Comparison of ENCODE assay signal across 1 cellular context in the genomic region with DNA sequence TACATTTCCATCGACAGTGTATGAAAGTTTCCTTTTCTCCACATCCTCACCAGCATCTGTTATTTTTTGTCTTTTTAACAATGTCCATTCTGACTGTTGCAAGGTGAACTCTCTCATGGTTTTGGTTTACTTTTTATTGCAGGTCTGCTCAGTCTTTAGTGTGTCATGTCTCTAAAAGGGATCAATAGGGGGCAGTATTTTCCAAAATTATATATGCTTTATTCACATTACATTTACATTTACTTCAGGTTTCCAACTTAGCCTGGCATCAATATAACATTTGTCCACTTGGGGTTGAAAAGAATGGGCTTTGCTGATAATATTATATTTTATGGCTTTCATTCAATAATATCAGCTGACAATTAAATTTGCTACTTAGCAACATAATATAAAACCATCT.
TF ChIP-seq lines count a peak whose summit lies in the region.

No MANE protein-coding gene starts in this region.

TF ChIP-seq in SK-N-SH treated with all-trans-retinoic acid at 6 μM for 48 hours, 23 proteins besides CTCF, POLR2A, EP300 and RAD21 (continued from another document):
- TF ChIP-seq CSDC2 (CRISPR knock-in tag; IDR thresholded peaks at IDR 0.05) (no peak), ESRRG (CRISPR knock-in tag; IDR thresholded peaks at IDR 0.05) (no peak), SNAI2 (CRISPR knock-in tag; IDR thresholded peaks at IDR 0.05) (no peak), OSR1 (CRISPR knock-in tag; IDR thresholded peaks at IDR 0.05) (no peak), ZNF70 (CRISPR knock-in tag; IDR thresholded peaks at IDR 0.05) (no peak), TCF4 (CRISPR knock-in tag; IDR thresholded peaks at IDR 0.05; ENCODE audit: borderline replicate concordance) (no peak), BACH2 (CRISPR knock-in tag; IDR thresholded peaks at IDR 0.05; ENCODE audit: borderline replicate concordance) (no peak), GLIS3 (CRISPR knock-in tag; IDR thresholded peaks at IDR 0.05) (no peak), RARB (CRISPR knock-in tag; IDR thresholded peaks at IDR 0.05) (no peak), ZFP3 (CRISPR knock-in tag; IDR thresholded peaks at IDR 0.05) (no peak), ZNF8 (CRISPR knock-in tag; IDR thresholded peaks at IDR 0.05) (no peak), TOX (CRISPR knock-in tag; IDR thresholded peaks at IDR 0.05; ENCODE audit: borderline replicate concordance) (no peak)
- TF ChIP-seq, protein P1, sequence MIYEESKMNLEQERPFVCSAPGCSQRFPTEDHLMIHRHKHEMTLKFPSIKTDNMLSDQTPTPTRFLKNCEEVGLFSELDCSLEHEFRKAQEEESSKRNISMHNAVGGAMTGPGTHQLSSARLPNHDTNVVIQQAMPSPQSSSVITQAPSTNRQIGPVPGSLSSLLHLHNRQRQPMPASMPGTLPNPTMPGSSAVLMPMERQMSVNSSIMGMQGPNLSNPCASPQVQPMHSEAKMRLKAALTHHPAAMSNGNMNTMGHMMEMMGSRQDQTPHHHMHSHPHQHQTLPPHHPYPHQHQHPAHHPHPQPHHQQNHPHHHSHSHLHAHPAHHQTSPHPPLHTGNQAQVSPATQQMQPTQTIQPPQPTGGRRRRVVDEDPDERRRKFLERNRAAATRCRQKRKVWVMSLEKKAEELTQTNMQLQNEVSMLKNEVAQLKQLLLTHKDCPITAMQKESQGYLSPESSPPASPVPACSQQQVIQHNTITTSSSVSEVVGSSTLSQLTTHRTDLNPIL (CRISPR knock-in tag; IDR thresholded peaks at IDR 0.05; ENCODE audit: low read depth), result no peak
- TF ChIP-seq, protein P2, sequence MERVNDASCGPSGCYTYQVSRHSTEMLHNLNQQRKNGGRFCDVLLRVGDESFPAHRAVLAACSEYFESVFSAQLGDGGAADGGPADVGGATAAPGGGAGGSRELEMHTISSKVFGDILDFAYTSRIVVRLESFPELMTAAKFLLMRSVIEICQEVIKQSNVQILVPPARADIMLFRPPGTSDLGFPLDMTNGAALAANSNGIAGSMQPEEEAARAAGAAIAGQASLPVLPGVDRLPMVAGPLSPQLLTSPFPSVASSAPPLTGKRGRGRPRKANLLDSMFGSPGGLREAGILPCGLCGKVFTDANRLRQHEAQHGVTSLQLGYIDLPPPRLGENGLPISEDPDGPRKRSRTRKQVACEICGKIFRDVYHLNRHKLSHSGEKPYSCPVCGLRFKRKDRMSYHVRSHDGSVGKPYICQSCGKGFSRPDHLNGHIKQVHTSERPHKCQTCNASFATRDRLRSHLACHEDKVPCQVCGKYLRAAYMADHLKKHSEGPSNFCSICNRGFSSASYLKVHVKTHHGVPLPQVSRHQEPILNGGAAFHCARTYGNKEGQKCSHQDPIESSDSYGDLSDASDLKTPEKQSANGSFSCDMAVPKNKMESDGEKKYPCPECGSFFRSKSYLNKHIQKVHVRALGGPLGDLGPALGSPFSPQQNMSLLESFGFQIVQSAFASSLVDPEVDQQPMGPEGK (CRISPR knock-in tag; IDR thresholded peaks at IDR 0.05; ENCODE audit: borderline replicate concordance), result no peak
- TF ChIP-seq, protein P3, sequence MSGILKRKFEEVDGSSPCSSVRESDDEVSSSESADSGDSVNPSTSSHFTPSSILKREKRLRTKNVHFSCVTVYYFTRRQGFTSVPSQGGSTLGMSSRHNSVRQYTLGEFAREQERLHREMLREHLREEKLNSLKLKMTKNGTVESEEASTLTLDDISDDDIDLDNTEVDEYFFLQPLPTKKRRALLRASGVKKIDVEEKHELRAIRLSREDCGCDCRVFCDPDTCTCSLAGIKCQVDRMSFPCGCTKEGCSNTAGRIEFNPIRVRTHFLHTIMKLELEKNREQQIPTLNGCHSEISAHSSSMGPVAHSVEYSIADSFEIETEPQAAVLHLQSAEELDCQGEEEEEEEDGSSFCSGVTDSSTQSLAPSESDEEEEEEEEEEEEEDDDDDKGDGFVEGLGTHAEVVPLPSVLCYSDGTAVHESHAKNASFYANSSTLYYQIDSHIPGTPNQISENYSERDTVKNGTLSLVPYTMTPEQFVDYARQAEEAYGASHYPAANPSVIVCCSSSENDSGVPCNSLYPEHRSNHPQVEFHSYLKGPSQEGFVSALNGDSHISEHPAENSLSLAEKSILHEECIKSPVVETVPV (CRISPR knock-in tag; IDR thresholded peaks at IDR 0.05), result no peak
